In genomic region chr20:51497542-51498467, GRCh38 we compare ENCODE assay signal across 1 cellular context.
TF ChIP-seq lines count a peak whose summit lies in the region.

No MANE protein-coding gene starts in this region.

TF ChIP-seq in GM12878, 131 proteins besides CTCF, POLR2A, EP300 and RAD21 (continued from another document and continues in another):
- TF ChIP-seq BCL3 (IDR thresholded peaks at IDR 0.05; ENCODE audit: borderline replicate concordance, insufficient read depth, low read depth, low read length, poor library complexity, severe bottlenecking): no peak
- TF ChIP-seq ATF7 (IDR thresholded peaks at IDR 0.05; ENCODE audit: low read depth): peak; percentile 60
- peak; percentile 68; the same call in 1 of the 2 replicates for TF ChIP-seq GATAD2B (conservative IDR thresholded peaks at IDR 0.05; ENCODE audit: low read depth)
- TF ChIP-seq FOXM1 (IDR thresholded peaks at IDR 0.05; ENCODE audit: low read depth, low read length): peak; percentile 83
- TF ChIP-seq ZNF217 (IDR thresholded peaks at IDR 0.05): peak; percentile 81; the same call in 1 of the 2 replicates
- TF ChIP-seq GABPA (IDR thresholded peaks at IDR 0.05; ENCODE audit: low read depth): peak; percentile 30; the same call in 1 of the 2 replicates
- no peak for TF ChIP-seq EZH2 (IDR thresholded peaks at IDR 0.05; ENCODE audit: borderline replicate concordance, control insufficient read depth, low read depth, low read length)
- TF ChIP-seq CHD1 (IDR thresholded peaks at IDR 0.05; ENCODE audit: low read depth, low read length): no peak
- peak in 1 of 2 experiments; percentile 75; a peak in 2 of 4 replicates for TF ChIP-seq ETV6 (conservative IDR thresholded peaks at IDR 0.05 in 1 of 2, IDR thresholded peaks at IDR 0.05 in 1 of 2; ENCODE audit: borderline replicate concordance in 1 of 2, low read depth in 1 of 2)
- peak; percentile 84 for TF ChIP-seq DPF2 (IDR thresholded peaks at IDR 0.05)
- no peak for TF ChIP-seq YY1 (IDR thresholded peaks at IDR 0.05; ENCODE audit: low read depth, low read length)
- TF ChIP-seq BACH1 (IDR thresholded peaks at IDR 0.05; ENCODE audit: borderline replicate concordance): 0 out of 2 replicates have a peak, but pooled peaks have one; percentile 14
- no peak for TF ChIP-seq RFX5 (IDR thresholded peaks at IDR 0.05; ENCODE audit: low read depth, low read length)
- 0 out of 2 replicates have a peak, but pooled peaks have one; percentile 3 for TF ChIP-seq SPI1 (IDR thresholded peaks at IDR 0.05; ENCODE audit: borderline replicate concordance, insufficient read depth, low read depth, low read length)
- peak; percentile 95 for TF ChIP-seq RUNX3 (IDR thresholded peaks at IDR 0.05; ENCODE audit: low read length)
- TF ChIP-seq, protein P1, sequence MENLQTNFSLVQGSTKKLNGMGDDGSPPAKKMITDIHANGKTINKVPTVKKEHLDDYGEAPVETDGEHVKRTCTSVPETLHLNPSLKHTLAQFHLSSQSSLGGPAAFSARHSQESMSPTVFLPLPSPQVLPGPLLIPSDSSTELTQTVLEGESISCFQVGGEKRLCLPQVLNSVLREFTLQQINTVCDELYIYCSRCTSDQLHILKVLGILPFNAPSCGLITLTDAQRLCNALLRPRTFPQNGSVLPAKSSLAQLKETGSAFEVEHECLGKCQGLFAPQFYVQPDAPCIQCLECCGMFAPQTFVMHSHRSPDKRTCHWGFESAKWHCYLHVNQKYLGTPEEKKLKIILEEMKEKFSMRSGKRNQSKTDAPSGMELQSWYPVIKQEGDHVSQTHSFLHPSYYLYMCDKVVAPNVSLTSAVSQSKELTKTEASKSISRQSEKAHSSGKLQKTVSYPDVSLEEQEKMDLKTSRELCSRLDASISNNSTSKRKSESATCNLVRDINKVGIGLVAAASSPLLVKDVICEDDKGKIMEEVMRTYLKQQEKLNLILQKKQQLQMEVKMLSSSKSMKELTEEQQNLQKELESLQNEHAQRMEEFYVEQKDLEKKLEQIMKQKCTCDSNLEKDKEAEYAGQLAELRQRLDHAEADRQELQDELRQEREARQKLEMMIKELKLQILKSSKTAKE (IDR thresholded peaks at IDR 0.05; ENCODE audit: low read depth, poor library complexity, severe bottlenecking): peak; percentile 51
- TF ChIP-seq MEF2A (IDR thresholded peaks at IDR 0.05; ENCODE audit: insufficient read depth, low read depth, low read length): peak; percentile 88
- peak; percentile 57; the same call in 1 of the 2 replicates for TF ChIP-seq NR2F1 (conservative IDR thresholded peaks at IDR 0.05)
- TF ChIP-seq ZNF592 (IDR thresholded peaks at IDR 0.05): no peak
- TF ChIP-seq PML (IDR thresholded peaks at IDR 0.05; ENCODE audit: low read length): no peak
- peak; percentile 81; the same call in 1 of the 2 replicates for TF ChIP-seq BCL11A (IDR thresholded peaks at IDR 0.05; ENCODE audit: low read depth, low read length)
- TF ChIP-seq, protein P2, sequence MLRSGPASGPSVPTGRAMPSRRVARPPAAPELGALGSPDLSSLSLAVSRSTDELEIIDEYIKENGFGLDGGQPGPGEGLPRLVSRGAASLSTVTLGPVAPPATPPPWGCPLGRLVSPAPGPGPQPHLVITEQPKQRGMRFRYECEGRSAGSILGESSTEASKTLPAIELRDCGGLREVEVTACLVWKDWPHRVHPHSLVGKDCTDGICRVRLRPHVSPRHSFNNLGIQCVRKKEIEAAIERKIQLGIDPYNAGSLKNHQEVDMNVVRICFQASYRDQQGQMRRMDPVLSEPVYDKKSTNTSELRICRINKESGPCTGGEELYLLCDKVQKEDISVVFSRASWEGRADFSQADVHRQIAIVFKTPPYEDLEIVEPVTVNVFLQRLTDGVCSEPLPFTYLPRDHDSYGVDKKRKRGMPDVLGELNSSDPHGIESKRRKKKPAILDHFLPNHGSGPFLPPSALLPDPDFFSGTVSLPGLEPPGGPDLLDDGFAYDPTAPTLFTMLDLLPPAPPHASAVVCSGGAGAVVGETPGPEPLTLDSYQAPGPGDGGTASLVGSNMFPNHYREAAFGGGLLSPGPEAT (IDR thresholded peaks at IDR 0.05; ENCODE audit: low read depth): peak; percentile 71
- TF ChIP-seq PRDM15 (CRISPR knock-in tag; IDR thresholded peaks at IDR 0.05): no peak
- peak; percentile 78 for TF ChIP-seq JUNB (IDR thresholded peaks at IDR 0.05)
- TF ChIP-seq ZBED1 (IDR thresholded peaks at IDR 0.05; ENCODE audit: borderline replicate concordance): peak; percentile 56; the same call in 1 of the 2 replicates
- 0 out of 2 replicates have a peak, but pooled peaks have one; percentile 27 for TF ChIP-seq CBX5 (IDR thresholded peaks at IDR 0.05; ENCODE audit: low read depth)
- peak; percentile 29; the same call in 1 of the 2 replicates for TF ChIP-seq PKNOX1 (IDR thresholded peaks at IDR 0.05)
- no peak for TF ChIP-seq POLR2AphosphoS2 (IDR thresholded peaks at IDR 0.05; ENCODE audit: low read depth, low read length)
- TF ChIP-seq BHLHE40 (IDR thresholded peaks at IDR 0.05; ENCODE audit: borderline replicate concordance in 1 of 2, low read depth in 2 of 2, low read length in 1 of 2): peak; percentile 70 to 76; a peak in 3 of 4 replicates
- peak; percentile 33; the same call in 1 of the 2 replicates for TF ChIP-seq TBL1XR1 (IDR thresholded peaks at IDR 0.05; ENCODE audit: low read depth, low read length)
- no peak for TF ChIP-seq ZNF622 (IDR thresholded peaks at IDR 0.05)
- peak; percentile 73 to 82; a peak in 3 of 4 replicates for TF ChIP-seq IKZF2 (IDR thresholded peaks at IDR 0.05)
- peak; percentile 88 for TF ChIP-seq MEF2B (IDR thresholded peaks at IDR 0.05; ENCODE audit: partially characterized antibody, poor library complexity, severe bottlenecking)
- TF ChIP-seq IKZF1 (conservative IDR thresholded peaks at IDR 0.05): peak; percentile 90
- TF ChIP-seq NBN (IDR thresholded peaks at IDR 0.05): peak; percentile 27; the same call in 1 of the 2 replicates
- peak; percentile 57; the same call in 1 of the 2 replicates for TF ChIP-seq HDGF (IDR thresholded peaks at IDR 0.05)
- TF ChIP-seq NFXL1 (IDR thresholded peaks at IDR 0.05; ENCODE audit: borderline replicate concordance): no peak
- TF ChIP-seq ZNF24 (IDR thresholded peaks at IDR 0.05): peak; percentile 68; the same call in 1 of the 2 replicates
- 0 out of 2 replicates have a peak, but pooled peaks have one; percentile 80 for TF ChIP-seq MTA3 (IDR thresholded peaks at IDR 0.05; ENCODE audit: borderline replicate concordance, low read length)
- TF ChIP-seq, protein P3, sequence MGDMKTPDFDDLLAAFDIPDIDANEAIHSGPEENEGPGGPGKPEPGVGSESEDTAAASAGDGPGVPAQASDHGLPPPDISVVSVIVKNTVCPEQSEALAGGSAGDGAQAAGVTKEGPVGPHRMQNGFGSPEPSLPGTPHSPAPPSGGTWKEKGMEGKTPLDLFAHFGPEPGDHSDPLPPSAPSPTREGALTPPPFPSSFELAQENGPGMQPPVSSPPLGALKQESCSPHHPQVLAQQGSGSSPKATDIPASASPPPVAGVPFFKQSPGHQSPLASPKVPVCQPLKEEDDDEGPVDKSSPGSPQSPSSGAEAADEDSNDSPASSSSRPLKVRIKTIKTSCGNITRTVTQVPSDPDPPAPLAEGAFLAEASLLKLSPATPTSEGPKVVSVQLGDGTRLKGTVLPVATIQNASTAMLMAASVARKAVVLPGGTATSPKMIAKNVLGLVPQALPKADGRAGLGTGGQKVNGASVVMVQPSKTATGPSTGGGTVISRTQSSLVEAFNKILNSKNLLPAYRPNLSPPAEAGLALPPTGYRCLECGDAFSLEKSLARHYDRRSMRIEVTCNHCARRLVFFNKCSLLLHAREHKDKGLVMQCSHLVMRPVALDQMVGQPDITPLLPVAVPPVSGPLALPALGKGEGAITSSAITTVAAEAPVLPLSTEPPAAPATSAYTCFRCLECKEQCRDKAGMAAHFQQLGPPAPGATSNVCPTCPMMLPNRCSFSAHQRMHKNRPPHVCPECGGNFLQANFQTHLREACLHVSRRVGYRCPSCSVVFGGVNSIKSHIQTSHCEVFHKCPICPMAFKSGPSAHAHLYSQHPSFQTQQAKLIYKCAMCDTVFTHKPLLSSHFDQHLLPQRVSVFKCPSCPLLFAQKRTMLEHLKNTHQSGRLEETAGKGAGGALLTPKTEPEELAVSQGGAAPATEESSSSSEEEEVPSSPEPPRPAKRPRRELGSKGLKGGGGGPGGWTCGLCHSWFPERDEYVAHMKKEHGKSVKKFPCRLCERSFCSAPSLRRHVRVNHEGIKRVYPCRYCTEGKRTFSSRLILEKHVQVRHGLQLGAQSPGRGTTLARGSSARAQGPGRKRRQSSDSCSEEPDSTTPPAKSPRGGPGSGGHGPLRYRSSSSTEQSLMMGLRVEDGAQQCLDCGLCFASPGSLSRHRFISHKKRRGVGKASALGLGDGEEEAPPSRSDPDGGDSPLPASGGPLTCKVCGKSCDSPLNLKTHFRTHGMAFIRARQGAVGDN (IDR thresholded peaks at IDR 0.05): 0 out of 2 replicates have a peak, but pooled peaks have one; percentile 23
- peak; percentile 80 for TF ChIP-seq MTA2 (IDR thresholded peaks at IDR 0.05; ENCODE audit: low read depth)
